28 cellular contexts compared by ENCODE assay signal in the genomic region with DNA sequence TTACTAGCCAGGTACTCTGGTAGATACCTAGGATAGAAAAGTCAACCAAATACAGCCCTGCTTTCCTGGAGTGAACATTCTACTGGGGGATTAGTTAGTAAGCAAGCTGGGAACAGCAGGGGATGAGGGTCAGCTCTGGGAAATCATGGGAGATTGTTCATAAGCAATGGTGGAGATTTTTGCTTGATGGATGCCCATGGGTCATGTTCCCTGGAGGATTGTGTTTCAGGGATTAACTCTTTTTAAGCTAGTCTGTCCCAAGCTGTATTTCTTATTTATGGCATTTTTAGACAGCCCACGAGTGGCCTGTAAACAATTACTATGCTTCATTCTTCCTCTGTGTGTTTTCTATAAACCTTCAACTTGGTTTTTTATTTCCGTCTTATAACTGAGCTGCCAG.
"Had no signal": no experiment of that assay in that cellular context is flagged by ENCODE, and none has a peak within 500 bp of the region (broad histone marks: within the 10 kb centered on the region; RNA-seq: fewer than 3 reads in every experiment).

No MANE protein-coding gene starts in this region.

- H3K4me1 Mint-ChIP-seq: activated CD4-positive, alpha-beta memory T cell treated with anti-CD3 and anti-CD28 coated beads, Interleukin-2, amount 10 ng/mL, durations not matched to agents 7 days and 5 days; activated CD8-positive, alpha-beta memory T cell treated with anti-CD3 and anti-CD28 coated beads, Interleukin-2, amount 10 ng/mL, durations not matched to agents 7 days and 5 days; activated naive CD4-positive, alpha-beta T cell treated with anti-CD3 and anti-CD28 coated beads, Interleukin-2, amount 10 ng/mL, durations not matched to agents 7 days and 5 days; central memory CD8-positive, alpha-beta T cell; naive B cell had no signal

- H3K27ac Mint-ChIP-seq: activated CD4-positive, alpha-beta memory T cell treated with anti-CD3 and anti-CD28 coated beads, Interleukin-2, amount 10 ng/mL, durations not matched to agents 7 days and 5 days; activated CD8-positive, alpha-beta memory T cell treated with anti-CD3 and anti-CD28 coated beads, Interleukin-2, amount 10 ng/mL, durations not matched to agents 7 days and 5 days; activated naive CD4-positive, alpha-beta T cell treated with anti-CD3 and anti-CD28 coated beads, Interleukin-2, amount 10 ng/mL, durations not matched to agents 7 days and 5 days; activated naive CD8-positive, alpha-beta T cell treated with anti-CD3 and anti-CD28 coated beads, Interleukin-2, amount 50 U/mL, for 24 hours; stimulated activated naive B cell treated with anti-CD40 and anti-IgM and Interleukin-4, amounts not matched to agents 10 μg/mL and 1 μg/mL and 100 μg/mL, for 72 hours; T-helper 1 cell treated with Interleukin-12 subunit alpha and Interleukin-12 subunit beta and Interleukin-4 antibody, amounts not matched to agents 30 μg/mL and 1 μg/mL, for 36 hours had no signal

- DNase-seq: activated CD4-positive, alpha-beta memory T cell treated with anti-CD3 and anti-CD28 coated beads, Interleukin-2, amount 10 ng/mL, durations not matched to agents 7 days and 5 days; activated CD4-positive, alpha-beta T cell treated with anti-CD3 and anti-CD28 coated beads for 48 hours; activated CD4-positive, CD25-positive, alpha-beta regulatory T cell; activated CD8-positive, alpha-beta memory T cell treated with anti-CD3 and anti-CD28 coated beads, Interleukin-2, amount 10 ng/mL, durations not matched to agents 7 days and 5 days; activated effector memory CD4-positive, alpha-beta T cell treated with Interleukin-2 at 50 U/mL for 16 hours; activated naive CD4-positive, alpha-beta T cell treated with anti-CD3 and anti-CD28 coated beads, Interleukin-2, amount 10 ng/mL, durations not matched to agents 7 days and 5 days; activated naive CD8-positive, alpha-beta T cell treated with anti-CD3 and anti-CD28 coated beads, Interleukin-2, amount 50 U/mL, for 24 hours; activated T-cell treated with anti-CD3 and anti-CD28 coated beads, Interleukin-2, amount 50 U/mL, for 4 hours; anterior cingulate cortex; brain microvascular endothelial cell; erythroblast; gastrocnemius medialis; head of caudate nucleus; left ventricle myocardium inferior; mammary epithelial cell; mucosa of descending colon; naive B cell; sigmoid colon; spleen; stimulated activated naive B cell treated with anti-CD40 and anti-IgM and Interleukin-4, amounts not matched to agents 10 μg/mL and 1 μg/mL and 100 μg/mL, for 72 hours; upper lobe of right lung had no signal

- H3K4me1 ChIP-seq: parathyroid adenoma, sigmoid colon, spleen, upper lobe of right lung had no signal

- H3K4me3 ChIP-seq: coronary artery, gastrocnemius medialis, left ventricle myocardium inferior, mucosa of descending colon, sigmoid colon, spleen, thoracic aorta, upper lobe of right lung had no signal

- H3K9ac ChIP-seq: parathyroid adenoma had no signal

- H3K9me3 ChIP-seq: gastrocnemius medialis, left ventricle myocardium inferior, mucosa of descending colon, neutrophil, sigmoid colon, spleen, thoracic aorta, upper lobe of right lung had no signal

- H3K27ac ChIP-seq: brain microvascular endothelial cell, coronary artery, gastrocnemius medialis, left ventricle myocardium inferior, neutrophil, parathyroid adenoma, sigmoid colon, spleen, thoracic aorta, upper lobe of right lung had no signal

- FAIRE-seq: endometrium had no signal

- H3K4me3 Mint-ChIP-seq: activated CD4-positive, alpha-beta memory T cell treated with anti-CD3 and anti-CD28 coated beads, Interleukin-2, amount 10 ng/mL, durations not matched to agents 7 days and 5 days; activated CD8-positive, alpha-beta memory T cell treated with anti-CD3 and anti-CD28 coated beads, Interleukin-2, amount 10 ng/mL, durations not matched to agents 7 days and 5 days; activated naive CD4-positive, alpha-beta T cell treated with anti-CD3 and anti-CD28 coated beads, Interleukin-2, amount 10 ng/mL, durations not matched to agents 7 days and 5 days; activated naive CD8-positive, alpha-beta T cell treated with anti-CD3 and anti-CD28 coated beads, Interleukin-2, amount 50 U/mL, for 24 hours; activated T-cell treated with anti-CD3 and anti-CD28 coated beads, Interleukin-2, amount 50 U/mL, for 4 hours; central memory CD8-positive, alpha-beta T cell; naive B cell; stimulated activated naive B cell treated with anti-CD40 and anti-IgM and Interleukin-4, amounts not matched to agents 10 μg/mL and 1 μg/mL and 100 μg/mL, for 72 hours; T-helper 1 cell treated with Interleukin-12 subunit alpha and Interleukin-12 subunit beta and Interleukin-4 antibody, amounts not matched to agents 30 μg/mL and 1 μg/mL, for 36 hours had no signal

- ATAC-seq: activated CD8-positive, alpha-beta memory T cell treated with anti-CD3 and anti-CD28 coated beads, Interleukin-2, amount 10 ng/mL, durations not matched to agents 7 days and 5 days; activated naive CD8-positive, alpha-beta T cell treated with anti-CD3 and anti-CD28 coated beads, Interleukin-2, amount 50 U/mL, for 24 hours; activated T-cell treated with anti-CD3 and anti-CD28 coated beads, Interleukin-2, amount 50 U/mL, for 4 hours; gastrocnemius medialis; mucosa of descending colon; stimulated activated naive B cell treated with anti-CD40 and anti-IgM and Interleukin-4, amounts not matched to agents 10 μg/mL and 1 μg/mL and 100 μg/mL, for 72 hours; upper lobe of right lung had no signal

- H3K9me3 Mint-ChIP-seq: activated CD4-positive, alpha-beta memory T cell treated with anti-CD3 and anti-CD28 coated beads, Interleukin-2, amount 10 ng/mL, durations not matched to agents 7 days and 5 days; activated naive CD4-positive, alpha-beta T cell treated with anti-CD3 and anti-CD28 coated beads, Interleukin-2, amount 10 ng/mL, durations not matched to agents 7 days and 5 days; activated naive CD8-positive, alpha-beta T cell treated with anti-CD3 and anti-CD28 coated beads, Interleukin-2, amount 50 U/mL, for 24 hours; activated T-cell treated with anti-CD3 and anti-CD28 coated beads, Interleukin-2, amount 50 U/mL, for 4 hours; central memory CD8-positive, alpha-beta T cell; stimulated activated naive B cell treated with anti-CD40 and anti-IgM and Interleukin-4, amounts not matched to agents 10 μg/mL and 1 μg/mL and 100 μg/mL, for 72 hours; T-helper 1 cell treated with Interleukin-12 subunit alpha and Interleukin-12 subunit beta and Interleukin-4 antibody, amounts not matched to agents 30 μg/mL and 1 μg/mL, for 36 hours had no signal

- H2AFZ ChIP-seq: parathyroid adenoma had no signal

- H3K36me3 Mint-ChIP-seq: activated CD8-positive, alpha-beta memory T cell treated with anti-CD3 and anti-CD28 coated beads, Interleukin-2, amount 10 ng/mL, durations not matched to agents 7 days and 5 days; activated naive CD4-positive, alpha-beta T cell treated with anti-CD3 and anti-CD28 coated beads, Interleukin-2, amount 10 ng/mL, durations not matched to agents 7 days and 5 days; naive B cell; stimulated activated naive B cell treated with anti-CD40 and anti-IgM and Interleukin-4, amounts not matched to agents 10 μg/mL and 1 μg/mL and 100 μg/mL, for 72 hours had no signal

- H3K36me3 ChIP-seq: brain microvascular endothelial cell, gastrocnemius medialis, left ventricle myocardium inferior, neutrophil, sigmoid colon, spleen, thoracic aorta, upper lobe of right lung had no signal

- H3K27me3 ChIP-seq: brain microvascular endothelial cell, gastrocnemius medialis, neutrophil, sigmoid colon, upper lobe of right lung had no signal
